8 cellular contexts compared by ENCODE assay signal in the genomic region with DNA sequence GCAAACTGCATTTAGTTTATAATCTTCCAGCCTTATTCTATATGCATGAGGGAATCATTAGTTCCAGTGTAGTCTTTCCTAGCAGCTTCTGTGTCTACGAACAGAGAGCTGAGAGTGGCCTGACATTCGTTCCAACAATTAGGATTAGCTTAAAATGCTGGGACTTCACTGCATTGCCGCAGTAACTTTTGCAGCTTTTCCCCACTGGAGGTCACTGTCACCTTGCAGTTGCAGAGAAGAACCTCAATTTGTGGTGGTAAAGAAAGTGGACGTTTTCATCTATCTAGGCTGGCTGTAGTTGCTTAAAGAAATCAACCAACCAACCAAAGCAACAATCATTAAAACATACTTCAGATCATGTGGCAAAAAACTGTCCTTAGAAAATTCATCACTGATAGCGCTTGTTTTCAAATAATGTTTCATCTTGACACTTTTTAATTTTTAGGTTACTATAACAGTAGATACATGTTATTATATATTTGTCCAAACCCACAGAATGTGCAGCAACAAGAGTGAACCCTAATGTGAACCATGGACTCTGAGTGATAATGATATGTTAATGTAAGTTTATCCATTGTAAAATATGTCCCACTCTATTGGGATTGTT. TPM values are rescaled to one million over a fixed set of nuclear protein-coding genes. Genes with fewer than 3 reads are reported as not detected.
DNase-seq lines count a peak whose midpoint lies in the region; ATAC-seq, FAIRE-seq and TF ChIP-seq lines count a peak whose summit lies in the region.

No MANE protein-coding gene starts in this region.

- no peaks in the 10 kb centered on the region for H3K36me3 ChIP-seq in BJ (ENCODE audit: control insufficient read depth, insufficient read depth, low read length)
- no peaks in the 10 kb centered on the region for H3K36me3 ChIP-seq in uterus

- CTCF ChIA-PET in BJ (lab: Yijun Ruan, JAX), result interaction anchor here (0.7 to 10.8 kb wide), 17 partner anchors 9 to 1143 kb away, joined by 3 to 124 read pairs (median 4); partner anchors contain the start of genes MYLK4 and SERPINB1

- H3K4me3 Mint-ChIP-seq in endothelial cell (ENCODE audit: unreplicated experiment), result no peak overlapping the region
- no peak overlapping the region for H3K4me3 Mint-ChIP-seq in naive thymus-derived CD8-positive, alpha-beta T cell

- POLR2A ChIA-PET in BJ (lab: Charles Lee), result no interaction called here
- POLR2A ChIA-PET in naive thymus-derived CD8-positive, alpha-beta T cell (lab: Charles Lee), result interaction anchor here (0.8 kb wide), 1 partner anchor 198 kb away, joined by 6 read pairs; no protein-coding TSS in a partner anchor

- no peak overlapping the region for H3K27ac Mint-ChIP-seq in endothelial cell (ENCODE audit: unreplicated experiment)
- H3K27ac Mint-ChIP-seq in naive thymus-derived CD8-positive, alpha-beta T cell, result no peak overlapping the region

- peak; percentile 72 for FAIRE-seq in GM18507 (lab: Jason Lieb, UNC)

- TF ChIP-seq CTCF in BJ (IDR thresholded peaks at IDR 0.05; ENCODE audit: insufficient read depth, low read depth, low read length) (peak; percentile 75), endothelial cell (IDR thresholded peaks at IDR 0.05; ENCODE audit: unreplicated experiment) (no peak), uterus (IDR thresholded peaks at IDR 0.05) (peak; percentile 27 to 54 (median 44))

- H3K9me3 ChIP-seq in uterus, result no peaks in the 10 kb centered on the region

- H3K27me3 Mint-ChIP-seq in endothelial cell (ENCODE audit: unreplicated experiment), result no peaks in the 10 kb centered on the region
- H3K27me3 Mint-ChIP-seq in naive thymus-derived CD8-positive, alpha-beta T cell, result no peaks in the 10 kb centered on the region

- no peak overlapping the region for H3K27ac ChIP-seq in uterus

- H3K4me1 Mint-ChIP-seq in endothelial cell (ENCODE audit: unreplicated experiment), result no peaks in the 10 kb centered on the region
- H3K4me1 Mint-ChIP-seq in naive thymus-derived CD8-positive, alpha-beta T cell, result peaks cover 0 to 4% (median 0%) of the 10 kb centered on the region in 4 donors

- H3K36me3 Mint-ChIP-seq in endothelial cell (ENCODE audit: low read depth, unreplicated experiment), result no peaks in the 10 kb centered on the region
- H3K36me3 Mint-ChIP-seq in naive thymus-derived CD8-positive, alpha-beta T cell, result no peaks in the 10 kb centered on the region

- H3K27me3 ChIP-seq in BJ (ENCODE audit: control insufficient read depth, insufficient read depth, low read length) (no peaks in the 10 kb centered on the region), uterus (no peaks in the 10 kb centered on the region)

- H3K9me3 Mint-ChIP-seq in endothelial cell (ENCODE audit: unreplicated experiment), result no peaks in the 10 kb centered on the region
- H3K9me3 Mint-ChIP-seq in naive thymus-derived CD8-positive, alpha-beta T cell, result no peaks in the 10 kb centered on the region

- ATAC-seq in naive thymus-derived CD8-positive, alpha-beta T cell, result peak; percentile 66 to 74
- no peak for ATAC-seq in GM21515 (IDR thresholded peaks at IDR 0.05; ENCODE audit: unreplicated experiment)

- no peak overlapping the region for H3K4me3 ChIP-seq in BJ (ENCODE audit: low read depth, low read length)
- H3K4me3 ChIP-seq in uterus, result no peak overlapping the region

- DNase-seq in BJ (ENCODE audit: low read depth) (no peak), GM18507 (ENCODE audit: extremely low spot score, insufficient read length, low read depth) (no peak), NCI-H446 (lab: John Stamatoyannopoulos, UW) (peak; percentile 33 to 42), endothelial cell (ENCODE audit: low spot score) (peak; percentile 62), uterus (peak in 1 of 2 donors; percentile 25)
- DNase-seq in activated CD4-positive, alpha-beta T cell treated with anti-CD3 and anti-CD28 coated beads, Interleukin-2, amount 50 U/mL, for 4 hours, result peak; percentile 34 to 42
- DNase-seq in naive thymus-derived CD8-positive, alpha-beta T cell, result peak; percentile 17 to 77 (median 56)

- TF ChIP-seq POLR2A in uterus (IDR thresholded peaks at IDR 0.05), result no peak

- intact Hi-C loops in uterus (cut with DNase I; ENCODE audit: low total_unique reads), result no loop called here

- no peaks in the 10 kb centered on the region for H3K4me1 ChIP-seq in uterus

RNA-seq across cellular contexts. Expression of gene MYLK4, which starts 12.2 kb away (rescaled TPM):
- polyA plus RNA-seq in BJ (2011; rRNA removed), result 0.20 and 0.21 TPM in 2 replicates
- polyA minus RNA-seq in BJ (2011; rRNA and poly(A)+ RNA removed), result 0.09 and 0.10 TPM in 2 replicates
- total RNA-seq in endothelial cell (ENCODE audit: unreplicated experiment) (0.97 TPM), uterus (1 to 10 TPM; 1.2 to 6.4 (median 1.3) TPM)
- total RNA-seq in naive thymus-derived CD8-positive, alpha-beta T cell, result 1 to 10 TPM in 1 of 2 experiments, under 1 TPM in 1; 0.94 to 1.3 TPM
- polyA plus RNA-seq in naive thymus-derived CD8-positive, alpha-beta T cell, result under 1 TPM; 0.02 to 0.37 (median 0.14) TPM

RNA-seq across cellular contexts. Expression of gene WRNIP1, which starts 26.7 kb away (rescaled TPM):
- polyA plus RNA-seq in BJ (2011; rRNA removed), result 23.9 and 26.5 TPM in 2 replicates
- polyA minus RNA-seq in BJ (2011; rRNA and poly(A)+ RNA removed), result 20.5 and 20.8 TPM in 2 replicates
- total RNA-seq in endothelial cell (ENCODE audit: unreplicated experiment), result 48.6 TPM
- total RNA-seq in naive thymus-derived CD8-positive, alpha-beta T cell, result 10 to 100 TPM; 42.0 to 42.8 TPM
- polyA plus RNA-seq in naive thymus-derived CD8-positive, alpha-beta T cell, result 10 to 100 TPM; 33.1 to 61.0 (median 36.3) TPM
- total RNA-seq in uterus, result 10 to 100 TPM; 34.1 to 50.5 (median 41.7) TPM

Comparison
In these comparisons a context has a peak if more than half of its experiments do, and no peak if none do; other contexts are left out.
1. DNase-seq: peak in NCI-H446 (2 of 2), activated CD4-positive, alpha-beta T cell treated with anti-CD3 and anti-CD28 coated beads, Interleukin-2, amount 50 U/mL, for 4 hours (2 of 2), endothelial cell (single experiment) and naive thymus-derived CD8-positive, alpha-beta T cell (10 of 10); none in BJ (single experiment) and GM18507 (single experiment).